Comparison of ENCODE assay signal across 8 cellular contexts in the genomic region with DNA sequence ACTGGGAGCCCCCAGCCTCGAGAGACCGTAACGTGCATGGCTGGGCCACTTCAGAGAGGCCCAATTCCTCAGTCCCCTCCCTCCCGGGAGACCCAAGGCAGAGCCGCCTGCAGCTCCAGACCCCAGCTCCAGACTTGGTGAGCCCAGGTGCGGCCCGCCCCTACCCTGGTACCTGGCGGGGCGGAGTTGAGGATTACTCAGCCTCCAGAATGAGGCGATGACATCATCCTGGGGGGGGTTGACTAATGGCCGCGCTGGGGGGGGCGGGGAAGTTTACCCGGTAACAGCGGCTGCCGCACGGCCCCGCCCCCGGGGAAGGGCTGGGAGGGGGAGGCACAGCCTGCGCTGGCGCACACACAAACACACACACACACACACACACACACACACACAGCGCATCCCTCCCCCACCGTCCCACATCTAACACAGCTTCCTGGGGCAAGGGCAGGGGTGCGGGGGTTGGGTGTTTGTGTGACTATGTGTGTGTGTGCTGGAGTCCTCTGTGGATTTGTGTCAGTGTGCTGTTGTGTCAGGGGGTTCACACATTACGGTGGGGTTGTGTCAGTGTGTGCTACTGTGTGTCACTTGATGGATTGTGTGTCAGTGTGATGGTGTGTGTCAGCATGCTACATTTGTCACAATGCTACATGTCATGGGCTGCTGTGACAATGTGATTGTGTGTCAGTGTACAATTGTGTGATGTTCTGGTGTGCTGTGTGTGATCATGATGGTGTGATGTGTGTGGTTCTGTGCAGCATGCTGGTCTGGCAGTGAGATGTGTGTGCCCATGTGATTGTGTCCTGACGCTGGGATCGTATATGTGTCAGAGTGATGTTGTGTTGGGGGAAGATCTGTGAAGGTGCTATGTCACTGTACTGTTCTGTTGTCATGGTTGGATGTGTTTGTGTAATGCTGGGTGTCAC. TPM values are rescaled to one million over a fixed set of nuclear protein-coding genes. Genes with fewer than 3 reads are reported as not detected.
A peak's percentile ranks its signal among the peaks of the same experiment; 100 is the strongest.
DNase-seq lines count a peak whose midpoint lies in the region; ATAC-seq lines count a peak whose summit lies in the region.

No MANE protein-coding gene starts in this region.

- peaks cover 5% of the 10 kb centered on the region for H3K27me3 Mint-ChIP-seq in activated CD8-positive, alpha-beta memory T cell treated with anti-CD3 and anti-CD28 coated beads, Interleukin-2, amount 10 ng/mL, durations not matched to agents 7 days and 5 days
- H3K27me3 Mint-ChIP-seq in naive B cell, result peaks cover 7 to 34% (median 16%) of the 10 kb centered on the region in 3 donors
- peaks cover 6% of the 10 kb centered on the region for H3K27me3 Mint-ChIP-seq in stimulated activated naive CD8-positive, alpha-beta T cell treated with anti-CD3 and anti-CD28 coated beads, Interleukin-15, amount 100 ng/mL, for 72 hours

- peaks cover 36% of the 10 kb centered on the region for H3K4me1 ChIP-seq in effector memory CD4-positive, alpha-beta T cell (ENCODE audit: control insufficient read depth, insufficient read depth, low read length, poor library complexity, severe bottlenecking)

- H3K27me3 ChIP-seq in effector memory CD4-positive, alpha-beta T cell (replicated peaks; ENCODE audit: control insufficient read depth, insufficient read depth, low read length, poor library complexity, severe bottlenecking), result no peaks in the 10 kb centered on the region

- H3K27ac ChIP-seq in effector memory CD4-positive, alpha-beta T cell (ENCODE audit: insufficient read depth, low read length, poor library complexity, severe bottlenecking), result peak overlapping the region; percentile 15

- no peaks in the 10 kb centered on the region for H3K9me3 ChIP-seq in effector memory CD4-positive, alpha-beta T cell (ENCODE audit: control insufficient read depth, low read length)

- no peak overlapping the region for H3K4me3 Mint-ChIP-seq in activated CD8-positive, alpha-beta memory T cell treated with anti-CD3 and anti-CD28 coated beads, Interleukin-2, amount 10 ng/mL, durations not matched to agents 7 days and 5 days
- peak overlapping the region in 3 of 8 donors; percentile 36 to 57 (median 48) for H3K4me3 Mint-ChIP-seq in naive B cell
- peak overlapping the region in 1 of 2 donors; percentile 71 for H3K4me3 Mint-ChIP-seq in stimulated activated naive CD8-positive, alpha-beta T cell treated with anti-CD3 and anti-CD28 coated beads, Interleukin-15, amount 100 ng/mL, for 72 hours

- DNase-seq in NCI-H2081 (lab: John Stamatoyannopoulos, UW) (peak; percentile 83 to 88), NCI-H2081 treated with DMSO at 0.1 percent for 48 hours (lab: John Stamatoyannopoulos, UW) (no peak), NCI-H446 (lab: John Stamatoyannopoulos, UW) (peak; percentile 61 to 72), naive B cell (peak; percentile 72), GOT3 (lab: John Stamatoyannopoulos, UW) (no peak)
- peak; percentile 89 for DNase-seq in activated CD8-positive, alpha-beta memory T cell treated with anti-CD3 and anti-CD28 coated beads, Interleukin-2, amount 10 ng/mL, durations not matched to agents 7 days and 5 days
- peak; percentile 81 to 82 (median 81) for DNase-seq in effector memory CD4-positive, alpha-beta T cell
- peak; percentile 77 to 85 for DNase-seq in stimulated activated naive CD8-positive, alpha-beta T cell treated with anti-CD3 and anti-CD28 coated beads, Interleukin-15, amount 100 ng/mL, for 72 hours

- no peak overlapping the region for H3K27ac Mint-ChIP-seq in activated CD8-positive, alpha-beta memory T cell treated with anti-CD3 and anti-CD28 coated beads, Interleukin-2, amount 10 ng/mL, durations not matched to agents 7 days and 5 days
- H3K27ac Mint-ChIP-seq in naive B cell, result peak overlapping the region in 2 of 6 donors; percentile 61 to 63
- H3K27ac Mint-ChIP-seq in stimulated activated naive CD8-positive, alpha-beta T cell treated with anti-CD3 and anti-CD28 coated beads, Interleukin-15, amount 100 ng/mL, for 72 hours, result no peak overlapping the region

- H3K9me3 Mint-ChIP-seq in activated CD8-positive, alpha-beta memory T cell treated with anti-CD3 and anti-CD28 coated beads, Interleukin-2, amount 10 ng/mL, durations not matched to agents 7 days and 5 days (ENCODE audit: low read depth), result no peaks in the 10 kb centered on the region
- H3K9me3 Mint-ChIP-seq in naive B cell, result peaks cover 0 to 4% (median 0%) of the 10 kb centered on the region in 7 donors
- H3K9me3 Mint-ChIP-seq in stimulated activated naive CD8-positive, alpha-beta T cell treated with anti-CD3 and anti-CD28 coated beads, Interleukin-15, amount 100 ng/mL, for 72 hours, result no peaks in the 10 kb centered on the region

- H3K36me3 ChIP-seq in effector memory CD4-positive, alpha-beta T cell (ENCODE audit: control insufficient read depth, insufficient read depth, low read length), result no peaks in the 10 kb centered on the region

- peaks cover 37% of the 10 kb centered on the region for H3K4me1 Mint-ChIP-seq in activated CD8-positive, alpha-beta memory T cell treated with anti-CD3 and anti-CD28 coated beads, Interleukin-2, amount 10 ng/mL, durations not matched to agents 7 days and 5 days
- peaks cover 6 to 33% (median 10%) of the 10 kb centered on the region in 3 donors for H3K4me1 Mint-ChIP-seq in naive B cell
- H3K4me1 Mint-ChIP-seq in stimulated activated naive CD8-positive, alpha-beta T cell treated with anti-CD3 and anti-CD28 coated beads, Interleukin-15, amount 100 ng/mL, for 72 hours, result peaks cover 6% of the 10 kb centered on the region

- no peak overlapping the region for H3K4me3 ChIP-seq in effector memory CD4-positive, alpha-beta T cell (ENCODE audit: insufficient read depth, low read depth, low read length, poor library complexity, severe bottlenecking)

- H3K36me3 Mint-ChIP-seq in activated CD8-positive, alpha-beta memory T cell treated with anti-CD3 and anti-CD28 coated beads, Interleukin-2, amount 10 ng/mL, durations not matched to agents 7 days and 5 days, result no peaks in the 10 kb centered on the region
- peaks cover 0 to 4% of the 10 kb centered on the region in 2 donors for H3K36me3 Mint-ChIP-seq in naive B cell

- ATAC-seq in activated CD8-positive, alpha-beta memory T cell treated with anti-CD3 and anti-CD28 coated beads, Interleukin-2, amount 10 ng/mL, durations not matched to agents 7 days and 5 days, result peak; percentile 31
- ATAC-seq in naive B cell (ENCODE audit: low read depth in 2 of 2), result peak; percentile 57 to 59
- ATAC-seq in stimulated activated naive CD8-positive, alpha-beta T cell treated with anti-CD3 and anti-CD28 coated beads, Interleukin-15, amount 100 ng/mL, for 72 hours, result peak; percentile 47

- CTCF ChIA-PET in activated CD8-positive, alpha-beta memory T cell treated with anti-CD3 and anti-CD28 coated beads, Interleukin-2, amount 10 ng/mL, durations not matched to agents 7 days and 5 days (lab: Charles Lee), result interaction anchor here (1.5 to 3.3 kb wide), 2 partner anchors 9 to 30 kb away, joined by 5 to 27 read pairs; no protein-coding TSS in a partner anchor

RNA-seq across cellular contexts. Expression of gene BBC3, which starts 10.3 kb away (rescaled TPM):
- total RNA-seq in activated CD8-positive, alpha-beta memory T cell treated with anti-CD3 and anti-CD28 coated beads, Interleukin-2, amount 10 ng/mL, durations not matched to agents 7 days and 5 days, result 10 to 100 TPM; 14.0 to 16.7 TPM
- 1 to 10 TPM in 2 of 6 donors, under 1 TPM in 4; 0.32 to 1.4 (median 0.70) TPM for polyA plus RNA-seq in naive B cell (ENCODE audit: low read depth in 6 of 6)

RNA-seq across cellular contexts. Expression of gene CCDC9, which starts 15.1 kb away (rescaled TPM):
- total RNA-seq in activated CD8-positive, alpha-beta memory T cell treated with anti-CD3 and anti-CD28 coated beads, Interleukin-2, amount 10 ng/mL, durations not matched to agents 7 days and 5 days, result 10 to 100 TPM; 24.8 to 27.6 TPM
- polyA plus RNA-seq in naive B cell (ENCODE audit: low read depth in 6 of 6), result 10 to 100 TPM in 2 of 6 donors, 1 to 10 TPM in 4; 7.8 to 13.2 (median 8.8) TPM

RNA-seq across cellular contexts. Expression of gene INAFM1, which starts 33.4 kb away (rescaled TPM):
- total RNA-seq in activated CD8-positive, alpha-beta memory T cell treated with anti-CD3 and anti-CD28 coated beads, Interleukin-2, amount 10 ng/mL, durations not matched to agents 7 days and 5 days, result 10 to 100 TPM in 1 of 2 experiments, 1 to 10 TPM in 1; 7.6 to 14.5 TPM
- polyA plus RNA-seq in naive B cell (ENCODE audit: low read depth in 6 of 6), result 1 to 10 TPM; 3.9 to 7.7 (median 5.6) TPM

Comparison
In these comparisons a context has a peak if more than half of its experiments do, and no peak if none do; other contexts are left out.
1. DNase-seq: peak in NCI-H2081 (2 of 2), NCI-H446 (2 of 2), activated CD8-positive, alpha-beta memory T cell treated with anti-CD3 and anti-CD28 coated beads, Interleukin-2, amount 10 ng/mL, durations not matched to agents 7 days and 5 days (single experiment), effector memory CD4-positive, alpha-beta T cell (3 of 3), naive B cell (single experiment) and stimulated activated naive CD8-positive, alpha-beta T cell treated with anti-CD3 and anti-CD28 coated beads, Interleukin-15, amount 100 ng/mL, for 72 hours (2 of 2); none in NCI-H2081 treated with DMSO at 0.1 percent for 48 hours (single experiment) and GOT3 (single experiment).
2. Peak in every context shown above with its lines, with median percentiles within 50 percentile points of each other: ATAC-seq.